Comparison of ENCODE assay signal across 1 cellular context in the genomic region with DNA sequence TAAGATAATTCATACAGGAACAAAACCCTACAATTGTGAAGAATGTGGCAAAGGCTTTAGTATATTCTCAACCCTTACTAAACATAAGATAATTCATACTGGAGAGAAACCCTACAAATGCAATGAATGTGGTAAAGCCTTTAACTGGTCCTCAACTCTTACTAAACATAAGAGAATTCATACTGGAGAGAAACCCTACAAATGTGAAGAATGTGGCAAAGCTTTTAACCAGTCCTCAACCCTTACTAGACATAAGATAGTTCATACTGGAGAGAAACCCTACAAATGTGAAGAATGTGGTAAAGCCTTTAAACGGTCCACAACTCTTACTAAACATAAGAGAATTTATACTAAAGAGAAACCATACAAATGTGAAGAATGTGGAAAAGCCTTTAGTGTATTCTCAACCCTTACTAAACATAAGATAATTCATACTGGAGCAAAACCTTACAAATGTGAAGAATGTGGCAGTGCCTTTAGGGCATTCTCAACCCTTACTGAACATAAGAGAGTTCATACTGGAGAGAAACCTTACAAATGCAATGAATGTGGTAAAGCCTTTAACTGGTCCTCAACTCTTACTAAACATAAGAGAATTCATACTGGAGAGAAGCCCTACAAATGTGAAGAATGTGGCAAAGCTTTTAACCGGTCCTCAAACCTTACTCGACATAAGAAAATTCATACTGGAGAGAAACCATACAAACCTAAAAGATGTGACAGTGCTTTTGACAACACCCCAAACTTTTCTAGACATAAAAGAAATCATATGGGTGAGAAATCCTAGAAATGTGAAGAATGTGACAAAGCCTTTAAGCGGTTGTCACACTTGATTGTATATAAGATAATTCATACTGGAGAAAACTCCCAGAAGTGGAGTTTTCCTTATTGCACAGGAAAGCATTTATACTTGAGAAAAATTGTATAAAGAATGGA.
TF ChIP-seq lines count a peak whose summit lies in the region.

No MANE protein-coding gene starts in this region.

TF ChIP-seq in HEK293, 187 proteins besides CTCF, POLR2A, EP300 and RAD21:
- TF ChIP-seq ZNF274 (IDR thresholded peaks at IDR 0.05; ENCODE audit: low read length) (peak; percentile 50; the same call in 1 of the 2 replicates), ZNF274 (tag by site-specific recombination; IDR thresholded peaks at IDR 0.05; ENCODE audit: borderline replicate concordance) (peak; percentile 35; the same call in 1 of the 2 replicates), SETDB1 (IDR thresholded peaks at IDR 0.05; ENCODE audit: insufficient read length, low read length) (peak; percentile 69)
